ENCODE assay signal across 19 cellular contexts in genomic region chr7:22566176-22566575, GRCh38.
A peak's percentile ranks its signal among the peaks of the same experiment; 100 is the strongest.
DNase-seq lines count a peak whose midpoint lies in the region; ATAC-seq and TF ChIP-seq lines count a peak whose summit lies in the region.
"Had no signal": no experiment of that assay in that cellular context is flagged by ENCODE, and none has a peak within 500 bp of the region (broad histone marks: within the 10 kb centered on the region; RNA-seq: fewer than 3 reads in every experiment).

No MANE protein-coding gene starts in this region.

- TF ChIP-seq CTCF in right atrium auricular region (IDR thresholded peaks at IDR 0.05): no peak
- no peak for TF ChIP-seq CTCF in Peyer's patch (IDR thresholded peaks at IDR 0.05)
- no peak for TF ChIP-seq CTCF in glutamatergic neuron (IDR thresholded peaks at IDR 0.05; ENCODE audit: partially characterized antibody, unreplicated experiment)
- TF ChIP-seq CTCF in foreskin fibroblast (IDR thresholded peaks at IDR 0.05; ENCODE audit: low read depth, low read length): no peak
- no peak for TF ChIP-seq CTCF in GM23338 (conservative IDR thresholded peaks at IDR 0.05; ENCODE audit: low read depth in 2 of 2)

- H3K4me3 Mint-ChIP-seq in glutamatergic neuron (ENCODE audit: unreplicated experiment) (peak overlapping the region; percentile 41), GM23338 (no peak overlapping the region; the same call in 2 of the 3 replicates)
- H3K4me3 Mint-ChIP-seq in stimulated activated memory B cell treated with anti-CD40 and anti-IgM and Interleukin-4, amounts not matched to agents 10 μg/mL and 1 μg/mL and 100 μg/mL, for 72 hours: peak overlapping the region; percentile 24
- H3K4me3 Mint-ChIP-seq: neural progenitor cell had no signal

- H2AFZ ChIP-seq in GM23338: no peak overlapping the region
- H2AFZ ChIP-seq: neural progenitor cell had no signal

- peak; percentile 44 for DNase-seq in right atrium auricular region (ENCODE audit: low spot score)
- no peak for DNase-seq in left cardiac atrium
- DNase-seq in Peyer's patch: peak in 2 of 3 donors; percentile 68 to 69
- no peak for DNase-seq in glutamatergic neuron
- DNase-seq in NCI-H2081 treated with DMSO at 0.1 percent for 48 hours (lab: John Stamatoyannopoulos, UW): no peak
- no peak for DNase-seq in foreskin fibroblast
- no peak for DNase-seq in GM23338 (ENCODE audit: low spot score)
- DNase-seq: activated naive CD4-positive, alpha-beta T cell treated with Interleukin-2 at 50 U/mL for 16 hours; BE2C; foreskin melanocyte; KBM-7; NCI-H1105 treated with DMSO at 0.1 percent for 48 hours; NCI-H2227 treated with DMSO at 0.1 percent for 48 hours; stimulated activated naive CD4-positive, alpha-beta T cell; uterus had no signal

- H3K27me3 ChIP-seq in right atrium auricular region: no peaks in the 10 kb centered on the region
- no peaks in the 10 kb centered on the region for H3K27me3 ChIP-seq in Peyer's patch
- H3K27me3 ChIP-seq in GM23338 (ENCODE audit: insufficient read depth): no peaks in the 10 kb centered on the region
- H3K27me3 ChIP-seq: neural progenitor cell, uterus had no signal

- intact Hi-C loops in left cardiac atrium (cut with DNase I): loop anchor here in 1 of 2 donors (10.0 kb wide), 2 partner anchors 69 to 159 kb away; partner anchors contain the start of gene IL6

- ATAC-seq in left cardiac atrium (no peak), GM23338 (no peak)
- ATAC-seq in stimulated activated memory B cell treated with anti-CD40 and anti-IgM and Interleukin-4, amounts not matched to agents 10 μg/mL and 1 μg/mL and 100 μg/mL, for 72 hours: no peak
- ATAC-seq: HCT116, SK-N-SH treated with all-trans-retinoic acid at 6 μM for 48 hours had no signal

- H3K79me2 ChIP-seq in GM23338 (replicated peaks; ENCODE audit: insufficient read depth): no peaks in the 10 kb centered on the region

- no peak overlapping the region for H3K4me2 ChIP-seq in GM23338
- H3K4me2 ChIP-seq: neural progenitor cell had no signal

- H3K27ac ChIP-seq in right atrium auricular region (no peak overlapping the region), Peyer's patch (no peak overlapping the region), GM23338 (ENCODE audit: low read depth) (no peak overlapping the region)
- H3K27ac ChIP-seq: neural progenitor cell, uterus had no signal

- H3K4me3 ChIP-seq in right atrium auricular region (no peak overlapping the region), Peyer's patch (no peak overlapping the region), foreskin fibroblast (ENCODE audit: low read depth in 1 of 2, low read length in 2 of 2) (no peak overlapping the region), GM23338 (no peak overlapping the region)
- H3K4me3 ChIP-seq: neural progenitor cell, uterus had no signal

- no peaks in the 10 kb centered on the region for H4K20me1 ChIP-seq in GM23338 (replicated peaks; ENCODE audit: insufficient read depth)

- H3K36me3 Mint-ChIP-seq in glutamatergic neuron (ENCODE audit: unreplicated experiment): no peaks in the 10 kb centered on the region
- no peaks in the 10 kb centered on the region for H3K36me3 Mint-ChIP-seq in stimulated activated memory B cell treated with anti-CD40 and anti-IgM and Interleukin-4, amounts not matched to agents 10 μg/mL and 1 μg/mL and 100 μg/mL, for 72 hours
- no peaks in the 10 kb centered on the region for H3K36me3 Mint-ChIP-seq in GM23338 (ENCODE audit: low read depth)
- H3K36me3 Mint-ChIP-seq: neural progenitor cell had no signal

- H3F3A ChIP-seq in GM23338 (replicated peaks; ENCODE audit: low read depth): 0 out of 2 replicates have a peak, but pooled peaks cover 2% of the 10 kb centered on the region

- H3K9me3 ChIP-seq in right atrium auricular region (no peaks in the 10 kb centered on the region), Peyer's patch (no peaks in the 10 kb centered on the region)
- H3K9me3 ChIP-seq: BE2C, uterus had no signal

- H3K4me1 ChIP-seq in right atrium auricular region (peaks cover 2 to 50% of the 10 kb centered on the region in 2 donors), Peyer's patch (peaks cover 0 to 13% (median 2%) of the 10 kb centered on the region in 4 donors), GM23338 (ENCODE audit: insufficient read depth) (peaks cover 37% of the 10 kb centered on the region)
- H3K4me1 ChIP-seq: BE2C had no signal

- peak overlapping the region; percentile 28 for H3K27ac Mint-ChIP-seq in glutamatergic neuron (ENCODE audit: unreplicated experiment)
- peak overlapping the region; percentile 51 for H3K27ac Mint-ChIP-seq in stimulated activated memory B cell treated with anti-CD40 and anti-IgM and Interleukin-4, amounts not matched to agents 10 μg/mL and 1 μg/mL and 100 μg/mL, for 72 hours
- no peak overlapping the region for H3K27ac Mint-ChIP-seq in GM23338

- peaks cover 10% of the 10 kb centered on the region for H3K27me3 Mint-ChIP-seq in glutamatergic neuron (ENCODE audit: unreplicated experiment)
- H3K27me3 Mint-ChIP-seq in stimulated activated memory B cell treated with anti-CD40 and anti-IgM and Interleukin-4, amounts not matched to agents 10 μg/mL and 1 μg/mL and 100 μg/mL, for 72 hours: no peaks in the 10 kb centered on the region
- H3K27me3 Mint-ChIP-seq in GM23338 (ENCODE audit: insufficient read depth, low read depth, poor library complexity): peaks cover 7% of the 10 kb centered on the region

- H3K4me1 Mint-ChIP-seq in glutamatergic neuron (ENCODE audit: low read depth, unreplicated experiment) (peaks cover 27% of the 10 kb centered on the region), GM23338 (peaks cover 47% of the 10 kb centered on the region)
- H3K4me1 Mint-ChIP-seq in stimulated activated memory B cell treated with anti-CD40 and anti-IgM and Interleukin-4, amounts not matched to agents 10 μg/mL and 1 μg/mL and 100 μg/mL, for 72 hours: peaks cover 60% of the 10 kb centered on the region

- H3K36me3 ChIP-seq in right atrium auricular region (peaks cover 4% of the 10 kb centered on the region), Peyer's patch (no peaks in the 10 kb centered on the region), GM23338 (ENCODE audit: insufficient read depth) (no peaks in the 10 kb centered on the region)
- H3K36me3 ChIP-seq: BE2C, neural progenitor cell, uterus had no signal

- H3K9me2 ChIP-seq in GM23338 (ENCODE audit: insufficient read depth): peaks cover 7% of the 10 kb centered on the region

- TF ChIP-seq POLR2A in Peyer's patch (IDR thresholded peaks at IDR 0.05): no peak

- H3K9me3 Mint-ChIP-seq in glutamatergic neuron (ENCODE audit: unreplicated experiment) (peaks cover 10% of the 10 kb centered on the region), GM23338 (no peaks in the 10 kb centered on the region)
- H3K9me3 Mint-ChIP-seq in stimulated activated memory B cell treated with anti-CD40 and anti-IgM and Interleukin-4, amounts not matched to agents 10 μg/mL and 1 μg/mL and 100 μg/mL, for 72 hours: no peaks in the 10 kb centered on the region
- H3K9me3 Mint-ChIP-seq: neural progenitor cell had no signal

TF ChIP-seq in GM23338, 12 proteins besides CTCF, POLR2A, EP300 and RAD21 (continues in another document):
- no peak for TF ChIP-seq CREB1 (CRISPR knock-in tag; IDR thresholded peaks at IDR 0.05; ENCODE audit: low read depth)

Comparison
In these comparisons a context has a peak if more than half of its experiments do, and no peak if none do; other contexts are left out.
1. DNase-seq: peak in right atrium auricular region (single experiment) and Peyer's patch (2 of 3); none in left cardiac atrium (single experiment), glutamatergic neuron (single experiment), NCI-H2081 treated with DMSO at 0.1 percent for 48 hours (single experiment), foreskin fibroblast (0 of 2) and GM23338 (single experiment).